ENCODE assay signal across 11 cellular contexts in genomic region chr21:26148071-26148470, GRCh38. TPM values are rescaled to one million over a fixed set of nuclear protein-coding genes. Genes with fewer than 3 reads are reported as not detected.
DNase-seq lines count a peak whose midpoint lies in the region; ATAC-seq, FAIRE-seq and TF ChIP-seq lines count a peak whose summit lies in the region.
"Had no signal": no experiment of that assay in that cellular context is flagged by ENCODE, and none has a peak within 500 bp of the region (broad histone marks: within the 10 kb centered on the region; RNA-seq: fewer than 3 reads in every experiment).

No MANE protein-coding gene starts in this region.

- H3K9me3 ChIP-seq in breast epithelium (no peaks in the 10 kb centered on the region), kidney (ENCODE audit: control insufficient read depth in 1 of 2, low read length in 2 of 2) (no peaks in the 10 kb centered on the region)
- H3K9me3 ChIP-seq: BE2C had no signal

- H3K36me3 ChIP-seq in breast epithelium (no peaks in the 10 kb centered on the region), kidney (ENCODE audit: control insufficient read depth in 1 of 2, insufficient read depth in 2 of 2, low read length in 2 of 2) (no peaks in the 10 kb centered on the region)
- H3K36me3 ChIP-seq: BE2C had no signal

- peak overlapping the region; percentile 59 to 74 for H3K27ac ChIP-seq in breast epithelium
- peak overlapping the region; percentile 45 to 57 for H3K27ac ChIP-seq in kidney (ENCODE audit: low read depth in 2 of 2, low read length in 2 of 2)

- no peak for TF ChIP-seq CTCF in breast epithelium (IDR thresholded peaks at IDR 0.05)
- no peak for TF ChIP-seq CTCF in kidney (IDR thresholded peaks at IDR 0.05; ENCODE audit: borderline replicate concordance, extremely low read depth, insufficient read depth)

- DNase-seq in Right ventricle myocardium inferior (ENCODE audit: missing footprints): peak; percentile 63
- no peak for DNase-seq in cardiac septum (ENCODE audit: low spot score)
- no peak for DNase-seq in breast epithelium (ENCODE audit: low spot score in 2 of 2)
- DNase-seq in kidney: peak; percentile 75
- no peak for DNase-seq in stimulated activated CD8-positive, alpha-beta memory T cell treated with anti-CD3 and anti-CD28 coated beads, Interleukin-4, amount 100 ng/mL, for 48 hours
- DNase-seq in stimulated activated CD4-positive, alpha-beta T cell treated with anti-CD3 and anti-CD28 coated beads, Interleukin-12 subunit alpha, Interleukin-12 subunit beta, amount 100 ng/mL, for 4 hours: no peak
- no peak for DNase-seq in DMS153 treated with DMSO at 0.1 percent for 48 hours (lab: John Stamatoyannopoulos, UW; ENCODE audit: unreplicated experiment)
- DNase-seq: activated CD4-positive, alpha-beta T cell treated with anti-CD3 and anti-CD28 coated beads, Interleukin-2, amount 10 ng/mL, durations not matched to agents 7 days and 5 days; BE2C; effector memory CD4-positive, alpha-beta T cell had no signal

- FAIRE-seq in kidney (lab: Jason Lieb, UNC): peak; percentile 80

- intact Hi-C loops in Right ventricle myocardium inferior (cut with DNase I): loop anchor here (10.0 kb wide), 1 partner anchor 413 kb away; the partner anchor contains the start of genes ATP5PF and GABPA
- intact Hi-C loops in cardiac septum (cut with DNase I): no loop called here
- intact Hi-C loops in breast epithelium (cut with DNase I; ENCODE audit: low total_unique reads): no loop called here
- intact Hi-C loops in kidney (cut with DNase I): no loop called here

- ATAC-seq in Right ventricle myocardium inferior (peak; percentile 84), HG02763 (IDR thresholded peaks at IDR 0.05; ENCODE audit: unreplicated experiment) (no peak)

- no peaks in the 10 kb centered on the region for H3K27me3 ChIP-seq in breast epithelium
- H3K27me3 ChIP-seq: BE2C had no signal

- H3K9ac ChIP-seq in kidney (ENCODE audit: low read length in 2 of 2): peak overlapping the region in 1 of 2 donors; percentile 49

- peaks cover 0 to 10% of the 10 kb centered on the region in 2 donors for H3K4me1 ChIP-seq in breast epithelium
- peaks cover 19 to 22% of the 10 kb centered on the region in 2 donors for H3K4me1 ChIP-seq in kidney (ENCODE audit: control insufficient read depth in 1 of 2, insufficient read depth in 1 of 2, low read depth in 1 of 2, low read length in 2 of 2)

- no peak overlapping the region for H3K4me3 ChIP-seq in breast epithelium
- H3K4me3 ChIP-seq in kidney (ENCODE audit: low read length in 2 of 2): peak overlapping the region in 1 of 2 donors; percentile 11

- TF ChIP-seq POLR2A in breast epithelium (IDR thresholded peaks at IDR 0.05): no peak

RNA-seq across cellular contexts. Expression of gene APP, which starts 22.5 kb away (rescaled TPM):
- total RNA-seq in Right ventricle myocardium inferior: 321 TPM
- total RNA-seq in cardiac septum: 334 TPM
- 100 to 1,000 TPM; 270 to 546 (median 383) TPM for total RNA-seq in breast epithelium
- 1,303 TPM for total RNA-seq in kidney
- 472 TPM for polyA plus RNA-seq in kidney (ENCODE audit: insufficient read depth, low read depth, low replicate concordance)

Comparison
In these comparisons a context has a peak if more than half of its experiments do, and no peak if none do; other contexts are left out.
1. DNase-seq: peak in Right ventricle myocardium inferior (single experiment) and kidney (single experiment); none in cardiac septum (single experiment), breast epithelium (0 of 2), stimulated activated CD8-positive, alpha-beta memory T cell treated with anti-CD3 and anti-CD28 coated beads, Interleukin-4, amount 100 ng/mL, for 48 hours (single experiment), stimulated activated CD4-positive, alpha-beta T cell treated with anti-CD3 and anti-CD28 coated beads, Interleukin-12 subunit alpha, Interleukin-12 subunit beta, amount 100 ng/mL, for 4 hours (single experiment) and DMS153 treated with DMSO at 0.1 percent for 48 hours (single experiment).